In genomic region chr5:176538985-176539384, GRCh38 we compare ENCODE assay signal across 1 cellular context.
TF ChIP-seq lines count a peak whose summit lies in the region.

No MANE protein-coding gene starts in this region.

TF ChIP-seq in WTC11, 78 proteins besides CTCF, POLR2A, EP300 and RAD21 (continued from another document):
- TF ChIP-seq CDX4 (CRISPR knock-in tag; IDR thresholded peaks at IDR 0.05; ENCODE audit: borderline replicate concordance) (no peak), USF1 (CRISPR knock-in tag; IDR thresholded peaks at IDR 0.05) (no peak), MXD4 (CRISPR knock-in tag; IDR thresholded peaks at IDR 0.05; ENCODE audit: borderline replicate concordance) (no peak), EMX1 (CRISPR knock-in tag; IDR thresholded peaks at IDR 0.05) (no peak)
